23 cellular contexts compared by ENCODE assay signal in the genomic region with DNA sequence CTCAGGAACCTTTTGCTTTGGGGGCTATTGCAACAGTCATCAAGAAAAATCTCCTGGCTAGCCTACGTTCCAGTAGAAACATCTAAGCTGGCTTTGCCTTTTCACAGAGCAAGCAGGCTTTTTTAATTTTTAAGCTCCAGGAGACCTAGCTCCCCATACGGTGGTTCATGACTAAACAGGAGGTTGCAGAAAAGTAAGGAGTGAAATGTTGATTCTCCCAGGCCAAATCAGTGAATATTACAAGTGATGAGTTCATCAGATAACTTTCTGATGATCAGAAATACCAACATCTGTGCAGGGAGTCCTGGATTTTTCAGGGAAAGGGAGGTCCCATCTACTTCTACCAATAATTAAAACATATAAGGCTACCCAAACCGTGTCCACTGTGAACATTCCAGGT.
"Had no signal": no experiment of that assay in that cellular context is flagged by ENCODE, and none has a peak within 500 bp of the region (broad histone marks: within the 10 kb centered on the region; RNA-seq: fewer than 3 reads in every experiment).

No MANE protein-coding gene starts in this region.

- H3K27me3 ChIP-seq: MG63, SJSA1 had no signal

- H3K4me1 ChIP-seq: SJSA1 had no signal

- FAIRE-seq: RCC 7860 had no signal

- H3K9me3 ChIP-seq: MG63, SJSA1 had no signal

- DNase-seq: Karpas-422, KG1, MG63, NCI-H1092 treated with DMSO at 0.1 percent for 48 hours, NCI-H1436, NCI-H187, NCI-H2029, NCI-H2081 treated with DMSO at 0.1 percent for 48 hours, NCI-H2171, NCI-H226, NCI-H446, NCI-H510A, NCI-H524 treated with DMSO at 0.1 percent for 48 hours, NCI-H69, NCI-H774, Right ventricle myocardium superior, RPMI8226, SIG-M5, SW 1271, T-cell had no signal

- H3K36me3 ChIP-seq: MG63, SJSA1 had no signal

- H3K27ac ChIP-seq: SJSA1, SK-N-MC had no signal

- ATAC-seq: T-cell had no signal

- H3K4me3 ChIP-seq: MG63, SJSA1, SK-N-MC had no signal
